ENCODE assay signal across 13 cellular contexts in genomic region chr17:37177234-37177633, GRCh38.
DNase-seq lines count a peak whose midpoint lies in the region; ATAC-seq and TF ChIP-seq lines count a peak whose summit lies in the region.
"Had no signal": no experiment of that assay in that cellular context is flagged by ENCODE, and none has a peak within 500 bp of the region (broad histone marks: within the 10 kb centered on the region; RNA-seq: fewer than 3 reads in every experiment).

No MANE protein-coding gene starts in this region.

- no peaks in the 10 kb centered on the region for H3K9me3 ChIP-seq in mesodermal cell (ENCODE audit: control insufficient read depth, low read length)
- H3K9me3 ChIP-seq: pancreas had no signal

- no peaks in the 10 kb centered on the region for H3K9me3 Mint-ChIP-seq in brain
- H3K9me3 Mint-ChIP-seq: activated T-cell treated with anti-CD3 and anti-CD28 coated beads, Interleukin-2, amount 50 U/mL, for 24 hours had no signal

- H3K4me3 Mint-ChIP-seq in brain = peak overlapping the region in 1 of 5 experiments; percentile 39
- H3K4me3 Mint-ChIP-seq: activated T-cell treated with anti-CD3 and anti-CD28 coated beads, Interleukin-2, amount 50 U/mL, for 24 hours; B cell had no signal

- peak overlapping the region; percentile 1 to 95 (median 69) for H3K27ac Mint-ChIP-seq in brain
- H3K27ac Mint-ChIP-seq: activated T-cell treated with anti-CD3 and anti-CD28 coated beads, Interleukin-2, amount 50 U/mL, for 24 hours; B cell had no signal

- peaks cover 29% of the 10 kb centered on the region for H3K4me1 ChIP-seq in mesodermal cell (ENCODE audit: control insufficient read depth, insufficient read depth, low read length, poor library complexity, severe bottlenecking)
- H3K4me1 ChIP-seq: pancreas had no signal

- WGBS in mesodermal cell (ENCODE audit: insufficient coverage in 2 of 2), 2 experiments = 100% methylated on average over 1 to 2 of the region's 4 CpGs

- H3K4me1 Mint-ChIP-seq in brain = peaks cover 31% of the 10 kb centered on the region
- H3K4me1 Mint-ChIP-seq: B cell had no signal

- peaks cover 45% of the 10 kb centered on the region for H3K36me3 ChIP-seq in mesodermal cell (ENCODE audit: control insufficient read depth, insufficient read depth, low read length)

- peak overlapping the region; percentile 58 for H3K27ac ChIP-seq in mesodermal cell (ENCODE audit: low read depth, low read length, severe bottlenecking)
- H3K27ac ChIP-seq: pancreas had no signal

- ATAC-seq in HG03039 (IDR thresholded peaks at IDR 0.05; ENCODE audit: unreplicated experiment) (no peak), GM18519 (IDR thresholded peaks at IDR 0.05; ENCODE audit: low FRiP score, unreplicated experiment) (no peak)

- DNase-seq in DMS153 (lab: John Stamatoyannopoulos, UW) = peak; percentile 76
- peak; percentile 36 for DNase-seq in NCI-H187 treated with DMSO at 0.1 percent for 48 hours (lab: John Stamatoyannopoulos, UW)
- DNase-seq in effector CD4-positive, alpha-beta T cell = no peak
- no peak for DNase-seq in UCSD-AML1 (lab: John Stamatoyannopoulos, UW; ENCODE audit: unreplicated experiment)
- DNase-seq: activated T-cell treated with anti-CD3 and anti-CD28 coated beads, Interleukin-2, amount 50 U/mL, for 24 hours; NK-92 treated with Interleukin-12 subunit alpha and Interleukin-12 subunit beta, amount 100 ng/mL, for 24 hours; pancreas had no signal

- H3K4me3 ChIP-seq in mesodermal cell (ENCODE audit: extremely low read depth, insufficient read depth, low read length, poor library complexity, severe bottlenecking) = no peak overlapping the region
- H3K4me3 ChIP-seq: lung, pancreas had no signal

- no peak for TF ChIP-seq CTCF in brain (conservative IDR thresholded peaks at IDR 0.05)

- no peaks in the 10 kb centered on the region for H3K27me3 Mint-ChIP-seq in brain
- H3K27me3 Mint-ChIP-seq: activated T-cell treated with anti-CD3 and anti-CD28 coated beads, Interleukin-2, amount 50 U/mL, for 24 hours; B cell had no signal

- H3K36me3 Mint-ChIP-seq in brain = peaks cover 35% of the 10 kb centered on the region

Comparison
In these comparisons a context has a peak if more than half of its experiments do, and no peak if none do; other contexts are left out.
1. DNase-seq: peak in DMS153 (single experiment) and NCI-H187 treated with DMSO at 0.1 percent for 48 hours (single experiment); none in effector CD4-positive, alpha-beta T cell (single experiment) and UCSD-AML1 (single experiment).